Comparison of ENCODE assay signal across 16 cellular contexts in genomic region chr4:2832981-2833670, GRCh38.
DNase-seq lines count a peak whose midpoint lies in the region; ATAC-seq and TF ChIP-seq lines count a peak whose summit lies in the region.
"Had no signal": no experiment of that assay in that cellular context is flagged by ENCODE, and none has a peak within 500 bp of the region (broad histone marks: within the 10 kb centered on the region; RNA-seq: fewer than 3 reads in every experiment).

No MANE protein-coding gene starts in this region.

- ATAC-seq in memory B cell (ENCODE audit: low read depth) (peak; percentile 11), GM18870 (IDR thresholded peaks at IDR 0.05; ENCODE audit: unreplicated experiment) (no peak)
- ATAC-seq: CD8-positive, alpha-beta T cell; Panc1 had no signal

- in situ Hi-C loops in GM13977 (cut with MboI; ENCODE audit: low pct_unique_long_range_greater_than_20kb, low sequenced_read_pairs, unreplicated experiment) = no loop called here

- H3K9me3 Mint-ChIP-seq in memory B cell = no peaks in the 10 kb centered on the region
- H3K9me3 Mint-ChIP-seq: CD8-positive, alpha-beta T cell; nephron had no signal

- no peaks in the 10 kb centered on the region for H3K9me3 ChIP-seq in BLaER1 treated with 17β-estradiol and CSF1 and Interleukin-3, amounts not matched to agents 10 nM and 100 nM (replicated peaks in 1 of 11)
- H3K9me3 ChIP-seq: testis had no signal

- peak overlapping the region; percentile 91 for H3K27ac Mint-ChIP-seq in memory B cell
- H3K27ac Mint-ChIP-seq: CD8-positive, alpha-beta T cell; nephron had no signal

- H3K27me3 ChIP-seq in BLaER1 treated with 17β-estradiol and CSF1 and Interleukin-3, amounts not matched to agents 10 nM and 100 nM = peaks cover 0 to 13% (median 0%) of the 10 kb centered on the region in 11 experiments; a peak in 3 of 22 replicates
- H3K27me3 ChIP-seq: testis had no signal

- no peaks in the 10 kb centered on the region for H3K27me3 Mint-ChIP-seq in memory B cell

- H3K4me1 ChIP-seq in BLaER1 treated with 17β-estradiol and CSF1 and Interleukin-3, amounts not matched to agents 10 nM and 100 nM = peaks cover 84 to 88% (median 87%) of the 10 kb centered on the region in 10 experiments

- peak overlapping the region; percentile 85 to 97 (median 92) for H3K4me2 ChIP-seq in BLaER1 treated with 17β-estradiol and CSF1 and Interleukin-3, amounts not matched to agents 10 nM and 100 nM

- H3K4me1 Mint-ChIP-seq in memory B cell = peaks cover 45% of the 10 kb centered on the region

- H3K4me3 ChIP-seq in BLaER1 treated with 17β-estradiol and CSF1 and Interleukin-3, amounts not matched to agents 10 nM and 100 nM = peak overlapping the region in 1 of 10 experiments; percentile 14; a peak in 1 of 20 replicates
- H3K4me3 ChIP-seq: skin epidermis, testis had no signal

- peak overlapping the region in 1 of 11 experiments; percentile 8; a peak in 4 of 22 replicates for H3K27ac ChIP-seq in BLaER1 treated with 17β-estradiol and CSF1 and Interleukin-3, amounts not matched to agents 10 nM and 100 nM
- 0 out of 2 replicates have a peak overlapping the region, but pooled peaks have one; percentile 54 for H3K27ac ChIP-seq in RWPE1
- H3K27ac ChIP-seq: testis had no signal

- H3K36me3 ChIP-seq in BLaER1 treated with 17β-estradiol and CSF1 and Interleukin-3, amounts not matched to agents 10 nM and 100 nM = peaks cover 26 to 91% (median 70%) of the 10 kb centered on the region in 11 experiments

- H4K20me1 ChIP-seq in BLaER1 treated with 17β-estradiol and CSF1 and Interleukin-3, amounts not matched to agents 10 nM and 100 nM = peaks cover 68 to 100% (median 87%) of the 10 kb centered on the region in 11 experiments

- TF ChIP-seq CTCF in GM13977 (IDR thresholded peaks at IDR 0.05; ENCODE audit: extremely low read depth, insufficient read depth, missing control alignments) (no peak), RWPE1 (conservative IDR thresholded peaks at IDR 0.05; ENCODE audit: low read depth) (no peak)

- DNase-seq in GM13977 (ENCODE audit: low spot score) (peak; percentile 6), RWPE1 (ENCODE audit: low spot score) (no peak), memory B cell (ENCODE audit: low spot score in 2 of 2) (no peak), NCI-H1930 (lab: John Stamatoyannopoulos, UW) (no peak), SHP77 treated with DMSO at 0.1 percent for 48 hours (lab: John Stamatoyannopoulos, UW) (no peak), HUDEP-2 (lab: John Stamatoyannopoulos, UW; ENCODE audit: unreplicated experiment in 76 of 76) (no peak)
- DNase-seq: effector memory CD4-positive, alpha-beta T cell; GDM1; NCI-H345; testis had no signal

- peaks cover 12% of the 10 kb centered on the region for H3K36me3 Mint-ChIP-seq in memory B cell

- POLR2A ChIA-PET in RWPE1 (lab: Yijun Ruan, JAX; ENCODE audit: low non-redundant PET) = no interaction called here

- CTCF ChIA-PET in RWPE1 (lab: Yijun Ruan, JAX) = no interaction called here

- peak overlapping the region in 2 of 11 experiments; percentile 9 to 51; a peak in 2 of 22 replicates for H3K9ac ChIP-seq in BLaER1 treated with 17β-estradiol and CSF1 and Interleukin-3, amounts not matched to agents 10 nM and 100 nM

- H3K4me3 Mint-ChIP-seq in memory B cell = peak overlapping the region; percentile 54
- H3K4me3 Mint-ChIP-seq: CD8-positive, alpha-beta T cell; nephron had no signal
